26 cellular contexts compared by ENCODE assay signal in genomic region chr18:41226186-41226585, GRCh38.
DNase-seq lines count a peak whose midpoint lies in the region; ATAC-seq and TF ChIP-seq lines count a peak whose summit lies in the region.
"Had no signal": no experiment of that assay in that cellular context is flagged by ENCODE, and none has a peak within 500 bp of the region (broad histone marks: within the 10 kb centered on the region; RNA-seq: fewer than 3 reads in every experiment).

No MANE protein-coding gene starts in this region.

- CTCF ChIA-PET in activated CD4-positive, alpha-beta memory T cell treated with anti-CD3 and anti-CD28 coated beads, Interleukin-2, amount 10 ng/mL, durations not matched to agents 7 days and 5 days (lab: Charles Lee) = no interaction called here

- no peaks in the 10 kb centered on the region for H3K4me1 ChIP-seq in adipocyte (ENCODE audit: control insufficient read depth, insufficient read depth, low read length)
- H3K4me1 ChIP-seq: BLaER1 treated with 17β-estradiol and CSF1 and Interleukin-3, amounts not matched to agents 10 nM and 100 nM; HAP-1; stomach; thyroid gland had no signal

- H3K27me3 Mint-ChIP-seq in endothelial cell (ENCODE audit: unreplicated experiment) = no peaks in the 10 kb centered on the region
- H3K27me3 Mint-ChIP-seq in activated CD4-positive, alpha-beta memory T cell treated with anti-CD3 and anti-CD28 coated beads, Interleukin-2, amount 10 ng/mL, durations not matched to agents 7 days and 5 days = no peaks in the 10 kb centered on the region
- H3K27me3 Mint-ChIP-seq: activated naive CD4-positive, alpha-beta T cell treated with anti-CD3 and anti-CD28 coated beads, Interleukin-2, amount 10 ng/mL, durations not matched to agents 7 days and 5 days; naive B cell had no signal

- H3K27me3 ChIP-seq in adipocyte (replicated peaks; ENCODE audit: control insufficient read depth, insufficient read depth, low read length) = no peaks in the 10 kb centered on the region
- H3K27me3 ChIP-seq: BLaER1 treated with 17β-estradiol and CSF1 and Interleukin-3, amounts not matched to agents 10 nM and 100 nM; stomach; thyroid gland had no signal

- ATAC-seq in HG03457 (IDR thresholded peaks at IDR 0.05; ENCODE audit: unreplicated experiment) = no peak
- ATAC-seq: K562 had no signal

- no peak for TF ChIP-seq CTCF in epithelial cell of esophagus (IDR thresholded peaks at IDR 0.05; ENCODE audit: insufficient read depth, low read depth, low read length, missing control alignments)
- no peak for TF ChIP-seq CTCF in endothelial cell (IDR thresholded peaks at IDR 0.05; ENCODE audit: unreplicated experiment)

- H3K9me3 Mint-ChIP-seq in endothelial cell (ENCODE audit: unreplicated experiment) = no peaks in the 10 kb centered on the region
- peaks cover 18% of the 10 kb centered on the region for H3K9me3 Mint-ChIP-seq in activated CD4-positive, alpha-beta memory T cell treated with anti-CD3 and anti-CD28 coated beads, Interleukin-2, amount 10 ng/mL, durations not matched to agents 7 days and 5 days

- POLR2A ChIA-PET in activated CD4-positive, alpha-beta memory T cell treated with anti-CD3 and anti-CD28 coated beads, Interleukin-2, amount 10 ng/mL, durations not matched to agents 7 days and 5 days (lab: Charles Lee) = no interaction called here

- no peak overlapping the region for H3K4me3 Mint-ChIP-seq in endothelial cell (ENCODE audit: unreplicated experiment)
- H3K4me3 Mint-ChIP-seq in activated CD4-positive, alpha-beta memory T cell treated with anti-CD3 and anti-CD28 coated beads, Interleukin-2, amount 10 ng/mL, durations not matched to agents 7 days and 5 days = no peak overlapping the region
- H3K4me3 Mint-ChIP-seq: activated naive CD4-positive, alpha-beta T cell treated with anti-CD3 and anti-CD28 coated beads, Interleukin-2, amount 10 ng/mL, durations not matched to agents 7 days and 5 days; activated T-helper 1 cell treated with anti-CD3 and anti-CD28 coated beads, Interleukin-12 subunit alpha, Interleukin-12 subunit beta, Interleukin-2, Interleukin-4 antibody, amounts not matched to agents 30 ng/mL and 10 ng/mL and 1 ng/mL, durations not matched to agents 14 hours and 24 hours and 36 hours; mesothelial cell of epicardium; naive B cell had no signal

- H3K4me3 ChIP-seq in adipocyte (ENCODE audit: low read length) (no peak overlapping the region), epithelial cell of esophagus (ENCODE audit: low read length) (no peak overlapping the region)
- H3K4me3 ChIP-seq: BLaER1 treated with 17β-estradiol and CSF1 and Interleukin-3, amounts not matched to agents 10 nM and 100 nM; HAP-1; K562; stomach; thyroid gland had no signal

- no peaks in the 10 kb centered on the region for H3K9me3 ChIP-seq in adipocyte (ENCODE audit: control insufficient read depth, low read length)
- H3K9me3 ChIP-seq: BLaER1 treated with 17β-estradiol and CSF1 and Interleukin-3, amounts not matched to agents 10 nM and 100 nM; HAP-1; stomach; thyroid gland had no signal

- no peak overlapping the region for H3K27ac Mint-ChIP-seq in endothelial cell (ENCODE audit: unreplicated experiment)
- no peak overlapping the region for H3K27ac Mint-ChIP-seq in activated CD4-positive, alpha-beta memory T cell treated with anti-CD3 and anti-CD28 coated beads, Interleukin-2, amount 10 ng/mL, durations not matched to agents 7 days and 5 days
- H3K27ac Mint-ChIP-seq: activated naive CD4-positive, alpha-beta T cell treated with anti-CD3 and anti-CD28 coated beads, Interleukin-2, amount 10 ng/mL, durations not matched to agents 7 days and 5 days; activated T-helper 1 cell treated with anti-CD3 and anti-CD28 coated beads, Interleukin-12 subunit alpha, Interleukin-12 subunit beta, Interleukin-2, Interleukin-4 antibody, amounts not matched to agents 30 ng/mL and 10 ng/mL and 1 ng/mL, durations not matched to agents 14 hours and 24 hours and 36 hours; mesothelial cell of epicardium; naive B cell had no signal

- DNase-seq in ELR (ENCODE audit: low read depth) (peak; percentile 15), adipocyte (ENCODE audit: low read depth) (peak; percentile 15), epithelial cell of esophagus (ENCODE audit: low read depth) (peak; percentile 80), non-pigmented ciliary epithelial cell (ENCODE audit: low read depth) (peak; percentile 18), NCI-H2196 (lab: John Stamatoyannopoulos, UW; ENCODE audit: unreplicated experiment) (no peak), endothelial cell (ENCODE audit: low spot score) (no peak)
- DNase-seq in activated CD4-positive, alpha-beta memory T cell treated with anti-CD3 and anti-CD28 coated beads, Interleukin-2, amount 10 ng/mL, durations not matched to agents 7 days and 5 days = no peak
- DNase-seq: activated CD4-positive, alpha-beta T cell treated with anti-CD3 and anti-CD28 coated beads, Interleukin-2, amount 50 U/mL, for 4 hours; activated naive CD4-positive, alpha-beta T cell treated with anti-CD3 and anti-CD28 coated beads, Interleukin-2, amount 10 ng/mL, durations not matched to agents 7 days and 5 days; amygdala; cerebellar nuclear complex; DMS53; erythroblast; GDM1; naive B cell; NCI-H1436 treated with DMSO at 0.1 percent for 48 hours; RPMI8226; stimulated activated CD4-positive, alpha-beta T cell treated with anti-CD3 and anti-CD28 coated beads, Interleukin-2, amount 100 ng/mL, for 24 hours; stomach; thyroid gland had no signal

- H3K36me3 ChIP-seq in adipocyte (ENCODE audit: control insufficient read depth, insufficient read depth, low read length, severe bottlenecking) = no peaks in the 10 kb centered on the region
- H3K36me3 ChIP-seq: BLaER1 treated with 17β-estradiol and CSF1 and Interleukin-3, amounts not matched to agents 10 nM and 100 nM; HAP-1; stomach; thyroid gland had no signal

- H3K4me1 Mint-ChIP-seq in endothelial cell (ENCODE audit: unreplicated experiment) = no peaks in the 10 kb centered on the region
- H3K4me1 Mint-ChIP-seq in activated CD4-positive, alpha-beta memory T cell treated with anti-CD3 and anti-CD28 coated beads, Interleukin-2, amount 10 ng/mL, durations not matched to agents 7 days and 5 days = no peaks in the 10 kb centered on the region
- H3K4me1 Mint-ChIP-seq: activated naive CD4-positive, alpha-beta T cell treated with anti-CD3 and anti-CD28 coated beads, Interleukin-2, amount 10 ng/mL, durations not matched to agents 7 days and 5 days; mesothelial cell of epicardium; naive B cell had no signal

- H3K36me3 Mint-ChIP-seq in endothelial cell (ENCODE audit: low read depth, unreplicated experiment) = no peaks in the 10 kb centered on the region
- H3K36me3 Mint-ChIP-seq in activated CD4-positive, alpha-beta memory T cell treated with anti-CD3 and anti-CD28 coated beads, Interleukin-2, amount 10 ng/mL, durations not matched to agents 7 days and 5 days (ENCODE audit: low read depth) = no peaks in the 10 kb centered on the region
- H3K36me3 Mint-ChIP-seq: activated naive CD4-positive, alpha-beta T cell treated with anti-CD3 and anti-CD28 coated beads, Interleukin-2, amount 10 ng/mL, durations not matched to agents 7 days and 5 days; mesothelial cell of epicardium; naive B cell had no signal

- H3K9ac ChIP-seq in adipocyte (ENCODE audit: low read length) = no peak overlapping the region
- H3K9ac ChIP-seq: BLaER1 treated with 17β-estradiol and CSF1 and Interleukin-3, amounts not matched to agents 10 nM and 100 nM had no signal

Comparison
In these comparisons a context has a peak if more than half of its experiments do, and no peak if none do; other contexts are left out.
1. DNase-seq: peak in ELR (single experiment), adipocyte (single experiment), epithelial cell of esophagus (single experiment) and non-pigmented ciliary epithelial cell (single experiment); none in NCI-H2196 (single experiment), endothelial cell (single experiment) and activated CD4-positive, alpha-beta memory T cell treated with anti-CD3 and anti-CD28 coated beads, Interleukin-2, amount 10 ng/mL, durations not matched to agents 7 days and 5 days (single experiment).